22 cellular contexts compared by ENCODE assay signal in genomic region chr19:38443458-38444001, GRCh38. TPM values are rescaled to one million over a fixed set of nuclear protein-coding genes. Genes with fewer than 3 reads are reported as not detected.
A peak's percentile ranks its signal among the peaks of the same experiment; 100 is the strongest.
DNase-seq lines count a peak whose midpoint lies in the region; ATAC-seq and TF ChIP-seq lines count a peak whose summit lies in the region.
"Had no signal": no experiment of that assay in that cellular context is flagged by ENCODE, and none has a peak within 500 bp of the region (broad histone marks: within the 10 kb centered on the region; RNA-seq: fewer than 3 reads in every experiment).

No MANE protein-coding gene starts in this region.

- no peak for TF ChIP-seq CTCF in Panc1 (IDR thresholded peaks at IDR 0.05)
- no peak for TF ChIP-seq CTCF in left ventricle myocardium inferior (IDR thresholded peaks at IDR 0.05; ENCODE audit: borderline replicate concordance)
- TF ChIP-seq CTCF in WTC11 (IDR thresholded peaks at IDR 0.05) = no peak

- H3K27ac ChIP-seq in Panc1 (ENCODE audit: low read length) (no peak overlapping the region), left ventricle myocardium inferior (replicated peaks) (no peak overlapping the region)
- H3K27ac ChIP-seq: BLaER1, GM23248, HL-60, KMS-11 had no signal

- no peaks in the 10 kb centered on the region for H3K9me3 Mint-ChIP-seq in stimulated activated effector memory CD8-positive, alpha-beta T cell treated with anti-CD3 and anti-CD28 coated beads, Interleukin-12 subunit alpha, Interleukin-12 subunit beta, amount 100 ng/mL, for 72 hours
- no peaks in the 10 kb centered on the region for H3K9me3 Mint-ChIP-seq in WTC11
- H3K9me3 Mint-ChIP-seq: CD4-positive, alpha-beta memory T cell; HFFc6 had no signal

- H3K4me3 ChIP-seq in H7 (ENCODE audit: insufficient read depth, low read depth, low read length) (no peak overlapping the region), Panc1 (ENCODE audit: low read depth in 2 of 2, low read length in 2 of 2) (no peak overlapping the region), left ventricle myocardium inferior (no peak overlapping the region)
- H3K4me3 ChIP-seq: BLaER1, GM12878, GM23248 had no signal

- no TSS peak for BruUV-seq in Panc1 (replicated peaks; lab: Mats Ljungman, UMichigan)

- no peak overlapping the region for H3K4me3 Mint-ChIP-seq in stimulated activated effector memory CD8-positive, alpha-beta T cell treated with anti-CD3 and anti-CD28 coated beads, Interleukin-12 subunit alpha, Interleukin-12 subunit beta, amount 100 ng/mL, for 72 hours
- no peak overlapping the region for H3K4me3 Mint-ChIP-seq in WTC11
- H3K4me3 Mint-ChIP-seq: CD14-positive monocyte; CD4-positive, alpha-beta memory T cell; HFFc6 had no signal

- DNase-seq in H7 (peak; percentile 34), Panc1 (ENCODE audit: low read depth, low spot score) (no peak), iPS-NIHi11 (ENCODE audit: low spot score) (peak; percentile 5), left ventricle myocardium inferior (no peak), WTC11 (ENCODE audit: low spot score) (no peak)
- no peak for DNase-seq in stimulated activated effector memory CD8-positive, alpha-beta T cell treated with anti-CD3 and anti-CD28 coated beads, Interleukin-12 subunit alpha, Interleukin-12 subunit beta, amount 100 ng/mL, for 72 hours (ENCODE audit: low spot score in 2 of 2)
- DNase-seq: AML-193; CD4-positive, alpha-beta memory T cell; DMS153; DND-41; EL; GM23248; HCEC 1CT; HFFc6 had no signal

- H3K27me3 ChIP-seq in H7 (ENCODE audit: control insufficient read depth, insufficient read depth, low read length) = no peaks in the 10 kb centered on the region
- no peaks in the 10 kb centered on the region for H3K27me3 ChIP-seq in Panc1 (ENCODE audit: control insufficient read depth, insufficient read depth, low read length)
- peaks cover 53% of the 10 kb centered on the region for H3K27me3 ChIP-seq in left ventricle myocardium inferior (ENCODE audit: low read depth)
- H3K27me3 ChIP-seq: BLaER1 had no signal

- POLR2A ChIA-PET in Panc1 (lab: Charles Lee) = no interaction called here
- POLR2A ChIA-PET in WTC11 (lab: Charles Lee) = no interaction called here

- H3K9me3 ChIP-seq in Panc1 (ENCODE audit: control insufficient read depth, insufficient read depth, low read depth, low read length) = no peaks in the 10 kb centered on the region
- H3K9me3 ChIP-seq in left ventricle myocardium inferior (replicated peaks) = no peaks in the 10 kb centered on the region
- H3K9me3 ChIP-seq: BLaER1 had no signal

- CTCF ChIA-PET in Panc1 (lab: Charles Lee) (no interaction called here), WTC11 (lab: Charles Lee) (no interaction called here)

- H3K27me3 Mint-ChIP-seq in WTC11 (ENCODE audit: low read depth) = no peaks in the 10 kb centered on the region

- H3K4me1 ChIP-seq in Panc1 (ENCODE audit: control insufficient read depth, insufficient read depth, low read length) (no peaks in the 10 kb centered on the region), left ventricle myocardium inferior (no peaks in the 10 kb centered on the region)
- H3K4me1 ChIP-seq: BLaER1 had no signal

- H3K36me3 ChIP-seq in H7 (replicated peaks; ENCODE audit: control insufficient read depth, insufficient read depth, low read length) = peaks cover 11% of the 10 kb centered on the region
- no peaks in the 10 kb centered on the region for H3K36me3 ChIP-seq in Panc1 (ENCODE audit: control insufficient read depth, insufficient read depth, low read length)
- no peaks in the 10 kb centered on the region for H3K36me3 ChIP-seq in left ventricle myocardium inferior
- H3K36me3 ChIP-seq: BLaER1 had no signal

- intact Hi-C loops in Panc1 (cut with micrococcal nuclease; ENCODE audit: unreplicated experiment) = no loop called here
- intact Hi-C loops in left ventricle myocardium inferior (cut with micrococcal nuclease) = no loop called here

- ATAC-seq in Panc1 (peak; percentile 39), GM21515 (IDR thresholded peaks at IDR 0.05; ENCODE audit: unreplicated experiment) (no peak), WTC11 (no peak)
- ATAC-seq in stimulated activated effector memory CD8-positive, alpha-beta T cell treated with anti-CD3 and anti-CD28 coated beads, Interleukin-12 subunit alpha, Interleukin-12 subunit beta, amount 100 ng/mL, for 72 hours = no peak
- ATAC-seq: GM12878 had no signal

- peaks cover 11% of the 10 kb centered on the region for H3K4me1 Mint-ChIP-seq in stimulated activated effector memory CD8-positive, alpha-beta T cell treated with anti-CD3 and anti-CD28 coated beads, Interleukin-12 subunit alpha, Interleukin-12 subunit beta, amount 100 ng/mL, for 72 hours
- peaks cover 13% of the 10 kb centered on the region for H3K4me1 Mint-ChIP-seq in WTC11

- no peak overlapping the region for H3K27ac Mint-ChIP-seq in stimulated activated effector memory CD8-positive, alpha-beta T cell treated with anti-CD3 and anti-CD28 coated beads, Interleukin-12 subunit alpha, Interleukin-12 subunit beta, amount 100 ng/mL, for 72 hours
- H3K27ac Mint-ChIP-seq in WTC11 = no peak overlapping the region
- H3K27ac Mint-ChIP-seq: CD14-positive monocyte; CD4-positive, alpha-beta memory T cell; HFFc6 had no signal

- peaks cover 46% of the 10 kb centered on the region for H3K36me3 Mint-ChIP-seq in stimulated activated effector memory CD8-positive, alpha-beta T cell treated with anti-CD3 and anti-CD28 coated beads, Interleukin-12 subunit alpha, Interleukin-12 subunit beta, amount 100 ng/mL, for 72 hours
- peaks cover 28% of the 10 kb centered on the region for H3K36me3 Mint-ChIP-seq in WTC11
- H3K36me3 Mint-ChIP-seq: CD14-positive monocyte; CD4-positive, alpha-beta memory T cell had no signal

- in situ Hi-C loops in Panc1 (cut with HindIII; ENCODE audit: low pct_unique_long_range_greater_than_20kb, low sequenced_read_pairs) = no loop called here

TF ChIP-seq in WTC11, 78 proteins besides CTCF, POLR2A, EP300 and RAD21 (continues in another document):
- TF ChIP-seq, protein P1, sequence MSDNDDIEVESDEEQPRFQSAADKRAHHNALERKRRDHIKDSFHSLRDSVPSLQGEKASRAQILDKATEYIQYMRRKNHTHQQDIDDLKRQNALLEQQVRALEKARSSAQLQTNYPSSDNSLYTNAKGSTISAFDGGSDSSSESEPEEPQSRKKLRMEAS (CRISPR knock-in tag; IDR thresholded peaks at IDR 0.05) = no peak
- TF ChIP-seq SMAD4 (CRISPR knock-in tag; IDR thresholded peaks at IDR 0.05) = no peak
- TF ChIP-seq ZNF263 (CRISPR knock-in tag; IDR thresholded peaks at IDR 0.05; ENCODE audit: low read depth) = no peak
- no peak for TF ChIP-seq ATF1 (CRISPR knock-in tag; IDR thresholded peaks at IDR 0.05)
- no peak for TF ChIP-seq JUN (CRISPR knock-in tag; IDR thresholded peaks at IDR 0.05)
- no peak for TF ChIP-seq RORB (CRISPR knock-in tag; IDR thresholded peaks at IDR 0.05)
- TF ChIP-seq STAT6 (CRISPR knock-in tag; conservative IDR thresholded peaks at IDR 0.05; ENCODE audit: low read depth) = no peak
- TF ChIP-seq FOXP1 (CRISPR knock-in tag; IDR thresholded peaks at IDR 0.05; ENCODE audit: borderline replicate concordance) = no peak
- TF ChIP-seq ELF4 (CRISPR knock-in tag; IDR thresholded peaks at IDR 0.05; ENCODE audit: low read depth) = no peak
- TF ChIP-seq PRRX2 (CRISPR knock-in tag; IDR thresholded peaks at IDR 0.05) = no peak

RNA-seq across cellular contexts. Expression of gene RYR1, which starts 10.0 kb away (rescaled TPM):
- total RNA-seq in H7 (2014; rRNA removed; shearing (Covaris generic)) = 17.9 and 25.5 TPM in 2 replicates
- total RNA-seq in Panc1 (2021; ENCODE audit: unreplicated experiment) = 34.2 TPM
- 87.1 TPM for polyA plus RNA-seq in Panc1 (2012; ENCODE audit: insufficient read length)
- 0.74 TPM for total RNA-seq in left ventricle myocardium inferior
- total RNA-seq in WTC11 (2021) = 19.8 to 24.2 TPM (median 21.1 TPM) in 3 replicates
- total RNA-seq: HFFc6, HT1080 had no signal
- polyA plus RNA-seq: GM23248 had no signal

RNA-seq across cellular contexts. Expression of gene RASGRP4, which starts 17.5 kb away (rescaled TPM):
- total RNA-seq in H7 (2014; rRNA removed; shearing (Covaris generic)) = 1.2 and 2.1 TPM in 2 replicates
- total RNA-seq in Panc1 (2021; ENCODE audit: unreplicated experiment) (not detected), left ventricle myocardium inferior (1.5 TPM), WTC11 (2021) (2.5 to 4.1 TPM (median 3.4 TPM) in 3 replicates)
- not detected for polyA plus RNA-seq in Panc1 (2012; ENCODE audit: insufficient read length)
- total RNA-seq: G401, GM23248, HFFc6, HT1080 had no signal
- polyA plus RNA-seq: GM23248 had no signal

RNA-seq across cellular contexts. Expression of gene FAM98C, which starts 40.6 kb away (rescaled TPM):
- 4.6 and 6.4 TPM in 2 replicates for total RNA-seq in H7 (2014; rRNA removed; shearing (Covaris generic))
- total RNA-seq in Panc1 (2021; ENCODE audit: unreplicated experiment) (24.7 TPM), left ventricle myocardium inferior (11.5 TPM), WTC11 (2021) (9.7 to 12.2 TPM (median 10.2 TPM) in 3 replicates)
- polyA plus RNA-seq in Panc1 (2012; ENCODE audit: insufficient read length) = 32.6 TPM

RNA-seq across cellular contexts. Expression of gene SPRED3, which starts 55.0 kb away (rescaled TPM):
- total RNA-seq in H7 (2014; rRNA removed; shearing (Covaris generic)) = 1.6 and 4.2 TPM in 2 replicates
- total RNA-seq in Panc1 (2021; ENCODE audit: unreplicated experiment) = 3.8 TPM
- 3.0 TPM for polyA plus RNA-seq in Panc1 (2012; ENCODE audit: insufficient read length)
- total RNA-seq in left ventricle myocardium inferior = 0.71 TPM
- 5.2 to 7.3 TPM (median 7.2 TPM) in 3 replicates for total RNA-seq in WTC11 (2021)
- polyA plus RNA-seq: CD14-positive monocyte had no signal

RNA-seq across cellular contexts. Expression of gene GGN, which starts 55.7 kb away (rescaled TPM):
- 0.11 and 0.21 TPM in 2 replicates for total RNA-seq in H7 (2014; rRNA removed; shearing (Covaris generic))
- total RNA-seq in Panc1 (2021; ENCODE audit: unreplicated experiment) = 1.4 TPM
- 4.2 TPM for polyA plus RNA-seq in Panc1 (2012; ENCODE audit: insufficient read length)
- total RNA-seq in left ventricle myocardium inferior = not detected
- total RNA-seq in WTC11 (2021) = 2.4 to 3.1 TPM (median 2.7 TPM) in 3 replicates
- total RNA-seq: GM12878 had no signal
- polyA plus RNA-seq: CD4-positive, alpha-beta memory T cell; GM12878 had no signal

Comparison
In these comparisons a context has a peak if more than half of its experiments do, and no peak if none do; other contexts are left out.
1. DNase-seq: peak in H7 (single experiment) and iPS-NIHi11 (single experiment); none in Panc1 (single experiment), stimulated activated effector memory CD8-positive, alpha-beta T cell treated with anti-CD3 and anti-CD28 coated beads, Interleukin-12 subunit alpha, Interleukin-12 subunit beta, amount 100 ng/mL, for 72 hours (0 of 2), left ventricle myocardium inferior (single experiment) and WTC11 (single experiment).
2. RNA of gene RYR1, which starts 10.0 kb away (total RNA-seq): 34.2 TPM in Panc1 (single experiment), 19.8 to 24.2 TPM in WTC11 and 17.9 to 25.5 TPM in H7; 0.74 TPM in left ventricle myocardium inferior (single experiment); every median in the first group is over 10 times any median in the second.